ENCODE assay signal across 1 cellular context in the genomic region with DNA sequence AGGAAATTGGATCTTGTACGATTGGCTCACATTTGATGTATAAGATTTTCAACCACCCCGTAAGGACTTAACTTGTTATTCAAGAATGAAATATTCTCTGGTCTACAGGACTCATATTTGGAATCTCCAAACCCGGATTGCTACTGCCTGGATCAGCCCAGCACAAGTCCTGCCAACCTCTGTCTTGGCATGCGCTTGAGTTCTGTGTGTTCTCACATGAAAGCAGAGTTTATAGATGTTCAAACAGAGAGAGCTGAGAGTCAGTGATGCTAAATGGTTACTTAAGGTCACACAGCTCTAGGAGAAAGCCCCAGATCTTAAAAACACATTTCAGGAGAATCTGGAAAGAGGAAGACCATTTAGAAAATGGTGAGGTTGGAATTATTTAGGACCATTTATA.
TF ChIP-seq lines count a peak whose summit lies in the region.

No MANE protein-coding gene starts in this region.

TF ChIP-seq in HEK293T, 16 proteins besides CTCF, POLR2A, EP300 and RAD21 (continued from another document):
- TF ChIP-seq CTBP1 (IDR thresholded peaks at IDR 0.05; ENCODE audit: borderline replicate concordance) (no peak), FOXK2 (IDR thresholded peaks at IDR 0.05) (no peak)
